Comparison of ENCODE assay signal across 10 cellular contexts in the genomic region with DNA sequence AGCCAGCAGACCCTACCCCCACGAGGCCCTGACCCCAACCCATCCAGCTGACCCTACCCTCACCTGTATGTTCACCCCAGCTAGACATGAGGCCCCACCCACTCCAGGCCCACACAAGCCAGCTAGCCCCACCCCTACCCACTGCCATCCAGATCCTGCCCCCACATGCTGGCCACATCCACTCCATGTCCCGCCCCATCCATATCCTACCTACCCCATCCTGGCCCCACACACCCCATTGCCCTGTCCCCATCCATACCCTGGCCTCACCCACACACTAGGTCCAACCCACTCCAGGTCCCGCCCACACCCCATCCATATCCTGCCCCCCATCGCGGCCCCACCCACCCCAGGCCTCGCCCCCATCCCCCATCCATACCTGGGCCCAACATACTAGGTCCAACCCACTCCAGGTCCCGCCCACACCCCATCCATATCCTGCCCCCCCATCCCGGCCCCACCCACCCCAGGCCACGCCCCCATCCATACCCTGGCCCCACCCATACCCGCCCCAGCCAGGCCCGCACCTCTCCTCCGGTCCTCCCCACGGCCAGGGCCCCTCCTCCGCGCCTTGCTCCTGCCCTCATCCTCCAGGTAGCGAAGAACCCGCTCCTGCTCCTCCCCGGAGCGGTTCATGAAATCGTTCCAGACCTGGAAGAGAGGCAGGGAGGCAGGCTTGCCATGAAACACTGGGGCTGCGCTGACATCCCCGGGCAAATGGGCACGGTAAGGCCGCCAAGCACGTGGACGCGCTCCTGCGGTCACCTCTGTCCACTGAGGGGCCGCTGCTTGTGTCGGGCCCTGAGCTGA. TPM values are rescaled to one million over a fixed set of nuclear protein-coding genes. Genes with fewer than 3 reads are reported as not detected.
DNase-seq lines count a peak whose midpoint lies in the region; ATAC-seq and TF ChIP-seq lines count a peak whose summit lies in the region.
"Had no signal": no experiment of that assay in that cellular context is flagged by ENCODE, and none has a peak within 500 bp of the region (broad histone marks: within the 10 kb centered on the region; RNA-seq: fewer than 3 reads in every experiment).

No MANE protein-coding gene starts in this region.

- RAD21 ChIA-PET in HCT116 (lab: Charles Lee; ENCODE audit: low non-redundant PET in 1 of 2, low total read pairs in 2 of 2, uncharacterized antibody in 2 of 2, unreplicated experiment in 2 of 2) = no interaction called here

- H3K4me3 ChIP-seq in HCT116 (replicated peaks in 1 of 2; ENCODE audit: low read depth in 1 of 2, low read length in 2 of 2) = no peak overlapping the region
- no peak overlapping the region for H3K4me3 ChIP-seq in mucosa of descending colon
- H3K4me3 ChIP-seq: vagina had no signal

- H4K20me1 ChIP-seq in HCT116 (ENCODE audit: insufficient read depth) = no peaks in the 10 kb centered on the region

- no peak overlapping the region for H3K9ac ChIP-seq in HCT116 (ENCODE audit: low read length)

- peaks cover 6 to 16% of the 10 kb centered on the region in 2 experiments; a peak in 3 of 4 replicates for H3K4me1 ChIP-seq in HCT116 (ENCODE audit: control insufficient read depth in 1 of 2, insufficient read depth in 2 of 2, low read length in 2 of 2)
- H3K4me1 ChIP-seq in mucosa of descending colon (ENCODE audit: low read depth) = peaks cover 2% of the 10 kb centered on the region

- BruUV-seq in HCT116 (replicated peaks; lab: Mats Ljungman, UMichigan) = no TSS peak

- H3K4me1 Mint-ChIP-seq in activated CD4-positive, alpha-beta memory T cell treated with anti-CD3 and anti-CD28 coated beads, Interleukin-2, amount 10 ng/mL, durations not matched to agents 7 days and 5 days = peaks cover 13% of the 10 kb centered on the region
- peaks cover under 1% of the 10 kb centered on the region for H3K4me1 Mint-ChIP-seq in CD14-positive monocyte

- H3K9me2 ChIP-seq in HCT116 (ENCODE audit: insufficient read depth) = no peaks in the 10 kb centered on the region

- H3K36me3 Mint-ChIP-seq in activated CD4-positive, alpha-beta memory T cell treated with anti-CD3 and anti-CD28 coated beads, Interleukin-2, amount 10 ng/mL, durations not matched to agents 7 days and 5 days (ENCODE audit: low read depth) = peaks cover 31% of the 10 kb centered on the region
- H3K36me3 Mint-ChIP-seq in CD14-positive monocyte = peaks cover 40 to 76% of the 10 kb centered on the region in 2 donors

- POLR2A ChIA-PET in HCT116 (lab: Charles Lee) = no interaction called here
- POLR2A ChIA-PET in activated CD4-positive, alpha-beta memory T cell treated with anti-CD3 and anti-CD28 coated beads, Interleukin-2, amount 10 ng/mL, durations not matched to agents 7 days and 5 days (lab: Charles Lee) = no interaction called here

- ATAC-seq in HCT116 (peak; percentile 84), mucosa of descending colon (peak; percentile 82), HG03139 (IDR thresholded peaks at IDR 0.05; ENCODE audit: unreplicated experiment) (no peak)

- intact Hi-C loops in HCT116 (cut with micrococcal nuclease) = no loop called here
- intact Hi-C loops in mucosa of descending colon (cut with DNase I, micrococcal nuclease) = no loop called here
- intact Hi-C loops in CD14-positive monocyte (cut with micrococcal nuclease) = no loop called here

- CTCF ChIA-PET in HCT116 (lab: Charles Lee) = no interaction called here
- CTCF ChIA-PET in activated CD4-positive, alpha-beta memory T cell treated with anti-CD3 and anti-CD28 coated beads, Interleukin-2, amount 10 ng/mL, durations not matched to agents 7 days and 5 days (lab: Charles Lee) = no interaction called here

- TF ChIP-seq RAD21 in HCT116 (IDR thresholded peaks at IDR 0.05; ENCODE audit: low read depth) = no peak

- H3K4me2 ChIP-seq in HCT116 (ENCODE audit: low read length) = peak overlapping the region; percentile 41

- H3K27ac Mint-ChIP-seq in activated CD4-positive, alpha-beta memory T cell treated with anti-CD3 and anti-CD28 coated beads, Interleukin-2, amount 10 ng/mL, durations not matched to agents 7 days and 5 days = no peak overlapping the region
- no peak overlapping the region for H3K27ac Mint-ChIP-seq in CD14-positive monocyte

- H2AFZ ChIP-seq in HCT116 (ENCODE audit: low read depth, low read length, poor library complexity, severe bottlenecking) = no peak overlapping the region

- H3K36me3 ChIP-seq in HCT116 (ENCODE audit: control insufficient read depth in 1 of 2, insufficient read depth in 2 of 2, low read length in 2 of 2) (peaks cover 6 to 7% of the 10 kb centered on the region in 2 experiments; a peak in 3 of 4 replicates), mucosa of descending colon (ENCODE audit: low read depth) (no peaks in the 10 kb centered on the region)

- no peaks in the 10 kb centered on the region for H3K9me3 Mint-ChIP-seq in activated CD4-positive, alpha-beta memory T cell treated with anti-CD3 and anti-CD28 coated beads, Interleukin-2, amount 10 ng/mL, durations not matched to agents 7 days and 5 days
- no peaks in the 10 kb centered on the region for H3K9me3 Mint-ChIP-seq in CD14-positive monocyte

- no peak for TF ChIP-seq POLR2A in HCT116 (IDR thresholded peaks at IDR 0.05; ENCODE audit: borderline replicate concordance, extremely low read depth, insufficient read depth, insufficient read length)

- TF ChIP-seq CTCF in HCT116 (IDR thresholded peaks at IDR 0.05 in 2 of 3, conservative IDR thresholded peaks at IDR 0.05 in 1 of 3; ENCODE audit: borderline replicate concordance in 1 of 3, insufficient read depth in 1 of 3, low read depth in 2 of 3, low read length in 2 of 3) (no peak), mucosa of descending colon (IDR thresholded peaks at IDR 0.05) (no peak), CD14-positive monocyte (IDR thresholded peaks at IDR 0.05) (no peak)

- peaks cover 19% of the 10 kb centered on the region; the same call in 1 of the 2 replicates for H3K79me2 ChIP-seq in HCT116 (ENCODE audit: insufficient read depth, low read length)

- H3K27me3 Mint-ChIP-seq in activated CD4-positive, alpha-beta memory T cell treated with anti-CD3 and anti-CD28 coated beads, Interleukin-2, amount 10 ng/mL, durations not matched to agents 7 days and 5 days = no peaks in the 10 kb centered on the region
- peaks cover 0 to 4% (median 3%) of the 10 kb centered on the region in 3 donors for H3K27me3 Mint-ChIP-seq in CD14-positive monocyte (ENCODE audit: low read depth in 3 of 3)

- H3K27ac ChIP-seq in HCT116 (ENCODE audit: low read depth, low read length) = peak overlapping the region; percentile 49; the same call in 1 of the 2 replicates
- H3K27ac ChIP-seq: vagina had no signal

- peak; percentile 39 for DNase-seq in NCI-H748 (lab: John Stamatoyannopoulos, UW; ENCODE audit: unreplicated experiment)
- no peak for DNase-seq in NCI-H748 treated with DMSO at 0.1 percent for 48 hours (lab: John Stamatoyannopoulos, UW)
- no peak for DNase-seq in HCT116 (ENCODE audit: low read depth, low spot score)
- DNase-seq in activated CD4-positive, alpha-beta memory T cell treated with anti-CD3 and anti-CD28 coated beads, Interleukin-2, amount 10 ng/mL, durations not matched to agents 7 days and 5 days = peak; percentile 59
- DNase-seq in mucosa of descending colon = peak; percentile 62 to 78 (median 74)
- no peak for DNase-seq in retina
- DNase-seq in CD14-positive monocyte (ENCODE audit: low spot score) = no peak
- DNase-seq: dermis blood vessel endothelial cell had no signal

- no peak overlapping the region for H3K4me3 Mint-ChIP-seq in activated CD4-positive, alpha-beta memory T cell treated with anti-CD3 and anti-CD28 coated beads, Interleukin-2, amount 10 ng/mL, durations not matched to agents 7 days and 5 days
- no peak overlapping the region for H3K4me3 Mint-ChIP-seq in CD14-positive monocyte

- H3K9me3 ChIP-seq in HCT116 (ENCODE audit: control insufficient read depth in 1 of 2, insufficient read depth in 1 of 2, low read depth in 1 of 2, low read length in 2 of 2) (no peaks in the 10 kb centered on the region), mucosa of descending colon (no peaks in the 10 kb centered on the region)
- H3K9me3 ChIP-seq: vagina had no signal

- H3K27me3 ChIP-seq in HCT116 (ENCODE audit: insufficient read depth, low read length) = no peaks in the 10 kb centered on the region
- H3K27me3 ChIP-seq: vagina had no signal

TF ChIP-seq in HCT116, 20 proteins besides CTCF, POLR2A, EP300 and RAD21 (continues in another document):
- TF ChIP-seq JUND (IDR thresholded peaks at IDR 0.05) = no peak
- TF ChIP-seq, protein P1, sequence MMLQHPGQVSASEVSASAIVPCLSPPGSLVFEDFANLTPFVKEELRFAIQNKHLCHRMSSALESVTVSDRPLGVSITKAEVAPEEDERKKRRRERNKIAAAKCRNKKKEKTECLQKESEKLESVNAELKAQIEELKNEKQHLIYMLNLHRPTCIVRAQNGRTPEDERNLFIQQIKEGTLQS (IDR thresholded peaks at IDR 0.05) = no peak
- no peak for TF ChIP-seq FOSL1 (IDR thresholded peaks at IDR 0.05; ENCODE audit: low read depth)
- TF ChIP-seq ELF1 (IDR thresholded peaks at IDR 0.05; ENCODE audit: borderline replicate concordance, low read depth) = no peak

RNA-seq across cellular contexts. Expression of a gene that starts 7.2 kb away (rescaled TPM):
- total RNA-seq in HCT116 (2021; ENCODE audit: unreplicated experiment) (not detected), mucosa of descending colon (not detected)
- polyA plus RNA-seq in HCT116 (2012) = not detected in 2 replicates
- not detected for total RNA-seq in activated CD4-positive, alpha-beta memory T cell treated with anti-CD3 and anti-CD28 coated beads, Interleukin-2, amount 10 ng/mL, durations not matched to agents 7 days and 5 days
- polyA plus RNA-seq in CD14-positive monocyte = not detected
- total RNA-seq: dermis blood vessel endothelial cell, vagina had no signal

RNA-seq across cellular contexts. Expression of a gene that starts 7.5 kb away (rescaled TPM):
- total RNA-seq in HCT116 (2021; ENCODE audit: unreplicated experiment) (73.6 TPM), mucosa of descending colon (10 to 100 TPM; 53.4 to 77.4 (median 61.4) TPM)
- 52.1 and 55.5 TPM in 2 replicates for polyA plus RNA-seq in HCT116 (2012)
- 10 to 100 TPM; 62.2 to 64.0 TPM for total RNA-seq in activated CD4-positive, alpha-beta memory T cell treated with anti-CD3 and anti-CD28 coated beads, Interleukin-2, amount 10 ng/mL, durations not matched to agents 7 days and 5 days
- 10 to 100 TPM; 20.7 to 37.4 TPM for polyA plus RNA-seq in CD14-positive monocyte

RNA-seq across cellular contexts. Expression of a gene that starts 12.5 kb away (rescaled TPM):
- total RNA-seq in HCT116 (2021; ENCODE audit: unreplicated experiment) (92.3 TPM), mucosa of descending colon (10 to 100 TPM; 52.6 to 62.6 (median 54.8) TPM)
- 88.5 and 90.3 TPM in 2 replicates for polyA plus RNA-seq in HCT116 (2012)
- total RNA-seq in activated CD4-positive, alpha-beta memory T cell treated with anti-CD3 and anti-CD28 coated beads, Interleukin-2, amount 10 ng/mL, durations not matched to agents 7 days and 5 days = 100 to 1,000 TPM; 111 to 116 TPM
- 10 to 100 TPM; 78.7 to 99.9 TPM for polyA plus RNA-seq in CD14-positive monocyte

RNA-seq across cellular contexts. Expression of a gene that starts 16.6 kb away (rescaled TPM):
- total RNA-seq in HCT116 (2021; ENCODE audit: unreplicated experiment) = 5.9 TPM
- 3.7 and 4.2 TPM in 2 replicates for polyA plus RNA-seq in HCT116 (2012)
- 1 to 10 TPM; 1.8 to 2.3 TPM for total RNA-seq in activated CD4-positive, alpha-beta memory T cell treated with anti-CD3 and anti-CD28 coated beads, Interleukin-2, amount 10 ng/mL, durations not matched to agents 7 days and 5 days
- total RNA-seq in mucosa of descending colon = not detected
- not detected for polyA plus RNA-seq in CD14-positive monocyte
- total RNA-seq: dermis blood vessel endothelial cell, vagina had no signal

RNA-seq across cellular contexts. Expression of a gene that starts 25.3 kb away (rescaled TPM):
- total RNA-seq in HCT116 (2021; ENCODE audit: unreplicated experiment) = 21.8 TPM
- polyA plus RNA-seq in HCT116 (2012) = 12.8 and 17.5 TPM in 2 replicates
- 10 to 100 TPM; 32.4 to 34.0 TPM for total RNA-seq in activated CD4-positive, alpha-beta memory T cell treated with anti-CD3 and anti-CD28 coated beads, Interleukin-2, amount 10 ng/mL, durations not matched to agents 7 days and 5 days
- total RNA-seq in mucosa of descending colon = 10 to 100 TPM; 10.1 to 16.0 (median 14.5) TPM
- polyA plus RNA-seq in CD14-positive monocyte = 1 to 10 TPM; 2.1 to 3.2 TPM

Comparison
In these comparisons a context has a peak if more than half of its experiments do, and no peak if none do; other contexts are left out.
1. DNase-seq: peak in NCI-H748 (single experiment), activated CD4-positive, alpha-beta memory T cell treated with anti-CD3 and anti-CD28 coated beads, Interleukin-2, amount 10 ng/mL, durations not matched to agents 7 days and 5 days (single experiment) and mucosa of descending colon (3 of 3); none in NCI-H748 treated with DMSO at 0.1 percent for 48 hours (single experiment), HCT116 (single experiment), retina (single experiment) and CD14-positive monocyte (single experiment).